22 cellular contexts compared by ENCODE assay signal in genomic region chr1:24752305-24752704, GRCh38. TPM values are rescaled to one million over a fixed set of nuclear protein-coding genes. Genes with fewer than 3 reads are reported as not detected.
DNase-seq lines count a peak whose midpoint lies in the region; ATAC-seq and TF ChIP-seq lines count a peak whose summit lies in the region.
"Had no signal": no experiment of that assay in that cellular context is flagged by ENCODE, and none has a peak within 500 bp of the region (broad histone marks: within the 10 kb centered on the region; RNA-seq: fewer than 3 reads in every experiment).

No MANE protein-coding gene starts in this region.

- intact Hi-C loops in Right ventricle myocardium inferior (cut with DNase I) (no loop called here), aorta (cut with DNase I) (no loop called here)

- H2AFZ ChIP-seq in osteoblast (ENCODE audit: low read length), result no peak overlapping the region

- H3K36me3 Mint-ChIP-seq in activated CD8-positive, alpha-beta memory T cell treated with anti-CD3 and anti-CD28 coated beads, Interleukin-2, amount 10 ng/mL, durations not matched to agents 7 days and 5 days, result no peaks in the 10 kb centered on the region
- H3K36me3 Mint-ChIP-seq: activated naive CD4-positive, alpha-beta T cell treated with anti-CD3 and anti-CD28 coated beads, Interleukin-2, amount 50 U/mL, for 72 hours; immature natural killer cell; naive thymus-derived CD8-positive, alpha-beta T cell had no signal

- CTCF ChIA-PET in activated CD8-positive, alpha-beta memory T cell treated with anti-CD3 and anti-CD28 coated beads, Interleukin-2, amount 10 ng/mL, durations not matched to agents 7 days and 5 days (lab: Charles Lee), result interaction anchor here (0.9 to 1.5 kb wide), 3 partner anchors 26 to 83 kb away, joined by 4 read pairs; no protein-coding TSS in a partner anchor

- no peaks in the 10 kb centered on the region for H3K9me3 Mint-ChIP-seq in activated CD8-positive, alpha-beta memory T cell treated with anti-CD3 and anti-CD28 coated beads, Interleukin-2, amount 10 ng/mL, durations not matched to agents 7 days and 5 days (ENCODE audit: low read depth)
- H3K9me3 Mint-ChIP-seq: activated CD4-positive, alpha-beta memory T cell treated with anti-CD3 and anti-CD28 coated beads, Interleukin-2, amount 10 ng/mL, durations not matched to agents 7 days and 5 days; activated naive CD4-positive, alpha-beta T cell treated with anti-CD3 and anti-CD28 coated beads, Interleukin-2, amount 50 U/mL, for 72 hours; activated T-cell treated with anti-CD3 and anti-CD28 coated beads, Interleukin-2, amount 50 U/mL, for 24 hours; CD4-positive, alpha-beta T cell; immature natural killer cell; naive thymus-derived CD8-positive, alpha-beta T cell had no signal

- H3K27ac ChIP-seq in right atrium auricular region, result peak overlapping the region; percentile 39 to 49
- H3K27ac ChIP-seq in osteoblast (ENCODE audit: low read depth, low read length), result peak overlapping the region; percentile 44
- peak overlapping the region; percentile 39 to 58 for H3K27ac ChIP-seq in aorta (ENCODE audit: low read depth in 1 of 2, low read length in 2 of 2)
- H3K27ac ChIP-seq: HL-60, prostate gland, VCaP had no signal

- H3K4me3 ChIP-seq in right atrium auricular region (no peak overlapping the region), osteoblast (ENCODE audit: insufficient read depth, low read length) (peak overlapping the region; percentile 49), aorta (ENCODE audit: low read length in 2 of 2) (peak overlapping the region; percentile 15 to 17)
- H3K4me3 ChIP-seq: K562, prostate gland, upper lobe of left lung had no signal

- peaks cover 3% of the 10 kb centered on the region for H3K27me3 Mint-ChIP-seq in activated CD8-positive, alpha-beta memory T cell treated with anti-CD3 and anti-CD28 coated beads, Interleukin-2, amount 10 ng/mL, durations not matched to agents 7 days and 5 days
- H3K27me3 Mint-ChIP-seq: activated T-cell treated with anti-CD3 and anti-CD28 coated beads, Interleukin-2, amount 50 U/mL, for 24 hours; CD4-positive, alpha-beta T cell had no signal

- WGBS in aorta, 2 donors, result 12 to 13% methylated on average over 3 of the region's 3 CpGs

- peak overlapping the region; percentile 85 for H3K4me2 ChIP-seq in osteoblast (ENCODE audit: insufficient read depth, low read length)

- peaks cover 97% of the 10 kb centered on the region for H3K79me2 ChIP-seq in osteoblast (ENCODE audit: insufficient read depth, low read length)

- DNase-seq in right atrium auricular region (ENCODE audit: low spot score) (no peak), Right ventricle myocardium inferior (ENCODE audit: missing footprints) (no peak), ecto neural progenitor cell (ENCODE audit: low spot score) (peak; percentile 8), osteoblast (ENCODE audit: insufficient read length, low spot score, missing footprints) (no peak), aorta (no peak), DMS53 (lab: John Stamatoyannopoulos, UW) (no peak)
- no peak for DNase-seq in activated CD8-positive, alpha-beta memory T cell treated with anti-CD3 and anti-CD28 coated beads, Interleukin-2, amount 10 ng/mL, durations not matched to agents 7 days and 5 days
- DNase-seq: activated CD4-positive, alpha-beta memory T cell treated with anti-CD3 and anti-CD28 coated beads, Interleukin-2, amount 10 ng/mL, durations not matched to agents 7 days and 5 days; activated T-cell treated with anti-CD3 and anti-CD28 coated beads, Interleukin-2, amount 50 U/mL, for 24 hours; CD4-positive, alpha-beta T cell; dorsolateral prefrontal cortex; immature natural killer cell; naive thymus-derived CD8-positive, alpha-beta T cell; NCI-H2081 treated with DMSO at 0.1 percent for 48 hours; NCI-H510A treated with DMSO at 0.1 percent for 48 hours; upper lobe of left lung had no signal

- no peaks in the 10 kb centered on the region for H3K9me3 ChIP-seq in right atrium auricular region
- no peaks in the 10 kb centered on the region for H3K9me3 ChIP-seq in osteoblast (ENCODE audit: low read depth, low read length)
- H3K9me3 ChIP-seq in aorta (ENCODE audit: control insufficient read depth, low read length), result no peaks in the 10 kb centered on the region
- H3K9me3 ChIP-seq: prostate gland, upper lobe of left lung had no signal

- H3K4me3 Mint-ChIP-seq in activated CD8-positive, alpha-beta memory T cell treated with anti-CD3 and anti-CD28 coated beads, Interleukin-2, amount 10 ng/mL, durations not matched to agents 7 days and 5 days, result no peak overlapping the region
- H3K4me3 Mint-ChIP-seq: activated CD4-positive, alpha-beta memory T cell treated with anti-CD3 and anti-CD28 coated beads, Interleukin-2, amount 10 ng/mL, durations not matched to agents 7 days and 5 days; activated T-cell treated with anti-CD3 and anti-CD28 coated beads, Interleukin-2, amount 50 U/mL, for 24 hours; CD4-positive, alpha-beta T cell; immature natural killer cell; naive thymus-derived CD8-positive, alpha-beta T cell had no signal

- no peak for TF ChIP-seq CTCF in right atrium auricular region (IDR thresholded peaks at IDR 0.05)
- TF ChIP-seq CTCF in osteoblast (IDR thresholded peaks at IDR 0.05; ENCODE audit: extremely low read depth, low read depth, low read length), result no peak

- H3K4me1 Mint-ChIP-seq in activated CD8-positive, alpha-beta memory T cell treated with anti-CD3 and anti-CD28 coated beads, Interleukin-2, amount 10 ng/mL, durations not matched to agents 7 days and 5 days, result peaks cover 16% of the 10 kb centered on the region
- H3K4me1 Mint-ChIP-seq: immature natural killer cell had no signal

- H3K36me3 ChIP-seq in right atrium auricular region (no peaks in the 10 kb centered on the region), osteoblast (ENCODE audit: insufficient read depth, low read length) (peaks cover 15% of the 10 kb centered on the region), aorta (ENCODE audit: control insufficient read depth in 1 of 2, insufficient read depth in 2 of 2, low read length in 1 of 2) (no peaks in the 10 kb centered on the region)
- H3K36me3 ChIP-seq: prostate gland, upper lobe of left lung had no signal

- ATAC-seq in Right ventricle myocardium inferior (no peak), aorta (ENCODE audit: low FRiP score) (no peak), GM18867 (IDR thresholded peaks at IDR 0.05; ENCODE audit: unreplicated experiment) (no peak)
- ATAC-seq in activated CD8-positive, alpha-beta memory T cell treated with anti-CD3 and anti-CD28 coated beads, Interleukin-2, amount 10 ng/mL, durations not matched to agents 7 days and 5 days, result no peak
- ATAC-seq: activated naive CD4-positive, alpha-beta T cell treated with anti-CD3 and anti-CD28 coated beads, Interleukin-2, amount 50 U/mL, for 72 hours; K562; naive thymus-derived CD8-positive, alpha-beta T cell had no signal

- H3K27ac Mint-ChIP-seq in activated CD8-positive, alpha-beta memory T cell treated with anti-CD3 and anti-CD28 coated beads, Interleukin-2, amount 10 ng/mL, durations not matched to agents 7 days and 5 days, result no peak overlapping the region
- H3K27ac Mint-ChIP-seq: activated CD4-positive, alpha-beta memory T cell treated with anti-CD3 and anti-CD28 coated beads, Interleukin-2, amount 10 ng/mL, durations not matched to agents 7 days and 5 days; activated naive CD4-positive, alpha-beta T cell treated with anti-CD3 and anti-CD28 coated beads, Interleukin-2, amount 50 U/mL, for 72 hours; activated T-cell treated with anti-CD3 and anti-CD28 coated beads, Interleukin-2, amount 50 U/mL, for 24 hours; CD4-positive, alpha-beta T cell; immature natural killer cell; naive thymus-derived CD8-positive, alpha-beta T cell had no signal

- H4K20me1 ChIP-seq in osteoblast (ENCODE audit: insufficient read depth, low read length), result peaks cover 91% of the 10 kb centered on the region

- peaks cover 0 to 78% of the 10 kb centered on the region in 2 donors for H3K4me1 ChIP-seq in right atrium auricular region
- H3K4me1 ChIP-seq in osteoblast (ENCODE audit: insufficient read depth, low read length), result peaks cover 54% of the 10 kb centered on the region
- peaks cover 0 to 9% of the 10 kb centered on the region in 2 donors for H3K4me1 ChIP-seq in aorta (ENCODE audit: control insufficient read depth in 1 of 2, insufficient read depth in 2 of 2, low read length in 2 of 2)
- H3K4me1 ChIP-seq: prostate gland had no signal

- H3K27me3 ChIP-seq in right atrium auricular region (no peaks in the 10 kb centered on the region), osteoblast (ENCODE audit: insufficient read depth, low read length) (no peaks in the 10 kb centered on the region), aorta (ENCODE audit: control insufficient read depth in 1 of 2, insufficient read depth in 2 of 2, low read length in 1 of 2) (no peaks in the 10 kb centered on the region)
- H3K27me3 ChIP-seq: dorsolateral prefrontal cortex, upper lobe of left lung had no signal

RNA-seq across cellular contexts. Expression of gene CLIC4, which starts 7.1 kb away (rescaled TPM):
- total RNA-seq in right atrium auricular region (100 to 1,000 TPM; 236 to 265 TPM), Right ventricle myocardium inferior (406 TPM), osteoblast (697 and 711 TPM in 2 replicates), aorta (100 to 1,000 TPM; 477 to 941 TPM)
- polyA plus RNA-seq in aorta, result 100 to 1,000 TPM; 278 to 322 TPM
- total RNA-seq in activated CD8-positive, alpha-beta memory T cell treated with anti-CD3 and anti-CD28 coated beads, Interleukin-2, amount 10 ng/mL, durations not matched to agents 7 days and 5 days, result 10 to 100 TPM; 16.9 to 23.0 TPM

Comparison
In these comparisons a context has a peak if more than half of its experiments do, and no peak if none do; other contexts are left out.
1. H3K4me3 ChIP-seq: peak in osteoblast (single experiment) and aorta (2 of 2); none in right atrium auricular region (0 of 2).
2. RNA of gene CLIC4, which starts 7.1 kb away (total RNA-seq): 477 to 941 TPM in aorta, 697 to 711 TPM in osteoblast, 406 TPM in Right ventricle myocardium inferior (single experiment) and 236 to 265 TPM in right atrium auricular region; 16.9 to 23.0 TPM in activated CD8-positive, alpha-beta memory T cell treated with anti-CD3 and anti-CD28 coated beads, Interleukin-2, amount 10 ng/mL, durations not matched to agents 7 days and 5 days; every median in the first group is over 4 times any median in the second.
3. Peak in every context shown above with its lines, with median percentiles within 50 percentile points of each other: H3K27ac ChIP-seq.